Comparison of ENCODE assay signal across 17 cellular contexts in genomic region chr5:173646684-173647083, GRCh38.
"Had no signal": no experiment of that assay in that cellular context is flagged by ENCODE, and none has a peak within 500 bp of the region (broad histone marks: within the 10 kb centered on the region; RNA-seq: fewer than 3 reads in every experiment).

No MANE protein-coding gene starts in this region.

- H3K27ac Mint-ChIP-seq: activated B cell treated with CpG ODN at 0.5 μM for 24 hours; activated CD4-positive, alpha-beta memory T cell treated with anti-CD3 and anti-CD28 coated beads for 36 hours; activated CD8-positive, alpha-beta memory T cell treated with anti-CD3 and anti-CD28 coated beads, Interleukin-2, amount 10 ng/mL, durations not matched to agents 7 days and 5 days; activated naive CD4-positive, alpha-beta T cell treated with anti-CD3 and anti-CD28 coated beads for 36 hours; natural killer cell; stimulated activated memory B cell treated with anti-CD40 and anti-IgM and Interleukin-4, amounts not matched to agents 10 μg/mL and 1 μg/mL and 100 μg/mL, for 72 hours had no signal

- H3K4me1 Mint-ChIP-seq: activated CD8-positive, alpha-beta memory T cell treated with anti-CD3 and anti-CD28 coated beads, Interleukin-2, amount 10 ng/mL, durations not matched to agents 7 days and 5 days; natural killer cell had no signal

- ATAC-seq: activated CD8-positive, alpha-beta memory T cell treated with anti-CD3 and anti-CD28 coated beads, Interleukin-2, amount 10 ng/mL, durations not matched to agents 7 days and 5 days; left cardiac atrium; natural killer cell; stimulated activated memory B cell treated with anti-CD40 and anti-IgM and Interleukin-4, amounts not matched to agents 10 μg/mL and 1 μg/mL and 100 μg/mL, for 72 hours had no signal

- H3K36me3 Mint-ChIP-seq: activated CD4-positive, alpha-beta memory T cell treated with anti-CD3 and anti-CD28 coated beads for 36 hours; activated CD8-positive, alpha-beta memory T cell treated with anti-CD3 and anti-CD28 coated beads, Interleukin-2, amount 10 ng/mL, durations not matched to agents 7 days and 5 days; natural killer cell had no signal

- H3K27ac ChIP-seq: spleen had no signal

- H3K4me3 ChIP-seq: spleen had no signal

- H3K36me3 ChIP-seq: spleen had no signal

- DNase-seq: activated B cell treated with CpG ODN at 0.5 μM for 24 hours; activated CD4-positive, alpha-beta memory T cell treated with anti-CD3 and anti-CD28 coated beads for 36 hours; activated CD4-positive, alpha-beta T cell treated with anti-CD3 and anti-CD28 coated beads for 4 hours; activated CD8-positive, alpha-beta memory T cell treated with anti-CD3 and anti-CD28 coated beads, Interleukin-2, amount 10 ng/mL, durations not matched to agents 7 days and 5 days; activated naive CD4-positive, alpha-beta T cell treated with anti-CD3 and anti-CD28 coated beads for 36 hours; anterior cingulate cortex; central memory CD4-positive, alpha-beta T cell; left cardiac atrium; natural killer cell; nucleus accumbens; retina; spleen; stimulated activated CD4-positive, alpha-beta T cell treated with anti-CD3 and anti-CD28 coated beads, Interleukin-4, amount 100 ng/mL, for 4 hours; T-helper 1 cell; T-helper 9 cell had no signal

- H3K9me3 Mint-ChIP-seq: activated CD4-positive, alpha-beta memory T cell treated with anti-CD3 and anti-CD28 coated beads for 36 hours; activated naive CD4-positive, alpha-beta T cell treated with anti-CD3 and anti-CD28 coated beads for 36 hours; natural killer cell had no signal

- H3K4me3 Mint-ChIP-seq: activated B cell treated with CpG ODN at 0.5 μM for 24 hours; activated CD4-positive, alpha-beta memory T cell treated with anti-CD3 and anti-CD28 coated beads for 36 hours; activated CD8-positive, alpha-beta memory T cell treated with anti-CD3 and anti-CD28 coated beads, Interleukin-2, amount 10 ng/mL, durations not matched to agents 7 days and 5 days; activated naive CD4-positive, alpha-beta T cell treated with anti-CD3 and anti-CD28 coated beads for 36 hours; brain; natural killer cell; stimulated activated memory B cell treated with anti-CD40 and anti-IgM and Interleukin-4, amounts not matched to agents 10 μg/mL and 1 μg/mL and 100 μg/mL, for 72 hours had no signal
